ENCODE assay signal across 1 cellular context in genomic region chr19:7386308-7386707, GRCh38.
TF ChIP-seq lines count a peak whose summit lies in the region.

No MANE protein-coding gene starts in this region.

TF ChIP-seq in GM12878, 131 proteins besides CTCF, POLR2A, EP300 and RAD21:
- TF ChIP-seq MTA3 (IDR thresholded peaks at IDR 0.05; ENCODE audit: borderline replicate concordance, low read length) (no peak), USF2 (IDR thresholded peaks at IDR 0.05; ENCODE audit: borderline replicate concordance, low read depth, low read length) (peak; percentile 4; the same call in 1 of the 2 replicates), USF1 (IDR thresholded peaks at IDR 0.05; ENCODE audit: borderline replicate concordance, extremely low read length, insufficient read depth, low read depth, low read length) (peak; percentile 35), EGR1 (IDR thresholded peaks at IDR 0.05; ENCODE audit: borderline replicate concordance in 1 of 2, low read depth in 2 of 2, low read length in 2 of 2) (no peak), NFXL1 (IDR thresholded peaks at IDR 0.05; ENCODE audit: borderline replicate concordance) (no peak), HDGF (IDR thresholded peaks at IDR 0.05) (no peak), RB1 (IDR thresholded peaks at IDR 0.05; ENCODE audit: borderline replicate concordance) (no peak), PBX3 (IDR thresholded peaks at IDR 0.05; ENCODE audit: insufficient replicate concordance, low read depth, low read length) (no peak), POLR2AphosphoS5 (IDR thresholded peaks at IDR 0.05; ENCODE audit: low read length) (no peak), CEBPZ (IDR thresholded peaks at IDR 0.05; ENCODE audit: low read depth, low read length) (no peak), ZNF687 (IDR thresholded peaks at IDR 0.05) (no peak), RBBP5 (conservative IDR thresholded peaks at IDR 0.05) (no peak), ZNF24 (IDR thresholded peaks at IDR 0.05) (no peak), YY1 (IDR thresholded peaks at IDR 0.05; ENCODE audit: low read depth, low read length) (no peak), MAX (IDR thresholded peaks at IDR 0.05; ENCODE audit: low read depth, low read length) (0 out of 2 replicates have a peak, but pooled peaks have one; percentile 18), MYB (IDR thresholded peaks at IDR 0.05; ENCODE audit: borderline replicate concordance, low read depth, low read length) (no peak), BHLHE40 (IDR thresholded peaks at IDR 0.05; ENCODE audit: borderline replicate concordance in 1 of 2, low read depth in 2 of 2, low read length in 1 of 2) (peak in 1 of 2 experiments; percentile 14; a peak in 1 of 4 replicates), CHD1 (IDR thresholded peaks at IDR 0.05; ENCODE audit: low read depth, low read length) (no peak), SMARCA5 (IDR thresholded peaks at IDR 0.05) (no peak), RUNX3 (IDR thresholded peaks at IDR 0.05; ENCODE audit: low read length) (no peak), GABPA (IDR thresholded peaks at IDR 0.05; ENCODE audit: low read depth) (no peak), PAX8 (IDR thresholded peaks at IDR 0.05) (no peak), NBN (IDR thresholded peaks at IDR 0.05) (no peak), YBX1 (IDR thresholded peaks at IDR 0.05) (no peak), ETV6 (conservative IDR thresholded peaks at IDR 0.05 in 1 of 2, IDR thresholded peaks at IDR 0.05 in 1 of 2; ENCODE audit: borderline replicate concordance in 1 of 2, low read depth in 1 of 2) (no peak), ZBED1 (IDR thresholded peaks at IDR 0.05; ENCODE audit: borderline replicate concordance) (no peak), SPI1 (IDR thresholded peaks at IDR 0.05; ENCODE audit: borderline replicate concordance, insufficient read depth, low read depth, low read length) (no peak), POLR2AphosphoS2 (IDR thresholded peaks at IDR 0.05; ENCODE audit: low read depth, low read length) (no peak), BCLAF1 (IDR thresholded peaks at IDR 0.05) (no peak), SREBF2 (IDR thresholded peaks at IDR 0.05; ENCODE audit: low read length) (no peak), ZSCAN29 (IDR thresholded peaks at IDR 0.05) (no peak), NR2F1 (conservative IDR thresholded peaks at IDR 0.05) (no peak), LARP7 (IDR thresholded peaks at IDR 0.05) (peak; percentile 41; the same call in 1 of the 2 replicates), ESRRA (IDR thresholded peaks at IDR 0.05; ENCODE audit: low read length) (no peak), CHD2 (IDR thresholded peaks at IDR 0.05; ENCODE audit: borderline replicate concordance, low read depth, low read length) (no peak), SMC3 (IDR thresholded peaks at IDR 0.05; ENCODE audit: borderline replicate concordance, low read length) (peak; percentile 19; the same call in 1 of the 2 replicates)
